In the genomic region with DNA sequence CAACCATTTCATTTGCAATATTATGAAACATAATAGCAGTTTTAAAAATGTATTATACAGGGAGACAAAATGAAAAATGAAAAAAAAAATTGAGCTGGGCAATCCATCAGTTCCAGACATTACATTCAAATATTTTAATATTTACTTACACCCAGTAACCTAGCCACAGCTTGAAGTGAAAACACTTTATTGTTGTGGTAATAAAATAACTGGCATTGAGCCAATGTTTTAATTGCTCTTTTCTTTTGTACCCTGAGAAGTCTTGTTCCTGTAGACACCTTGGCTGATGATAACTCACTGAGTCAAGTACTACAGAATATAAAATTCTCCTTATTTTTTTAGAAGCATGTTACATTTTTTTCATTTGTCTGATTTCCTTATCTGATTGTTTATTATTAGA, we compare ENCODE assay signal across 27 cellular contexts.
"Had no signal": no experiment of that assay in that cellular context is flagged by ENCODE, and none has a peak within 500 bp of the region (broad histone marks: within the 10 kb centered on the region; RNA-seq: fewer than 3 reads in every experiment).

No MANE protein-coding gene starts in this region.

- ATAC-seq: activated CD4-positive, alpha-beta T cell treated with anti-CD3 and anti-CD28 coated beads for 36 hours; activated T-cell treated with anti-CD3 and anti-CD28 coated beads, Interleukin-2, amount 50 U/mL, for 4 hours; effector memory CD8-positive, alpha-beta T cell; gastrocnemius medialis; left lung; sciatic nerve; stimulated activated memory B cell treated with anti-CD40 and anti-IgM and Interleukin-4, amounts not matched to agents 10 μg/mL and 1 μg/mL and 100 μg/mL, for 72 hours had no signal

- DNase-seq: activated B cell treated with CpG ODN at 0.5 μM for 24 hours; activated CD4-positive, alpha-beta T cell treated with anti-CD3 and anti-CD28 coated beads for 36 hours; activated CD4-positive, alpha-beta T cell treated with anti-CD3 and anti-CD28 coated beads, Interleukin-2, amount 50 U/mL, for 48 hours; activated CD8-positive, alpha-beta memory T cell treated with anti-CD3 and anti-CD28 coated beads, Interleukin-2, amount 50 U/mL, for 48 hours; activated naive CD4-positive, alpha-beta T cell; activated T-cell treated with anti-CD3 and anti-CD28 coated beads, Interleukin-2, amount 50 U/mL, for 4 hours; adrenal gland; dorsolateral prefrontal cortex; effector memory CD8-positive, alpha-beta T cell; esophagus squamous epithelium; gastrocnemius medialis; hippocampal formation; kidney glomerular epithelial cell; left lung; naive B cell; posterior cingulate gyrus; stimulated activated CD4-positive, alpha-beta T cell treated with anti-CD3 and anti-CD28 coated beads, Interleukin-15, amount 100 ng/mL, for 24 hours; stomach had no signal

- H3K36me3 ChIP-seq: adrenal gland, esophagus squamous epithelium, gastrocnemius medialis, left lung, neural progenitor cell, stomach, suprapubic skin, tibial nerve had no signal

- H3K9ac ChIP-seq: neural progenitor cell had no signal

- H3K4me1 ChIP-seq: adrenal gland, esophagus squamous epithelium, gastrocnemius medialis, left lung, neural progenitor cell, stomach, suprapubic skin, tibial nerve had no signal

- H3K27me3 ChIP-seq: adrenal gland, esophagus squamous epithelium, gastrocnemius medialis, left lung, neural progenitor cell, stomach, suprapubic skin, tibial nerve had no signal

- H3K9me3 ChIP-seq: adrenal gland, esophagus squamous epithelium, gastrocnemius medialis, left lung, stomach, suprapubic skin, tibial nerve had no signal

- H3K4me2 ChIP-seq: neural progenitor cell, smooth muscle cell had no signal

- H3K27ac ChIP-seq: adrenal gland, dorsolateral prefrontal cortex, esophagus squamous epithelium, gastrocnemius medialis, left lung, neural progenitor cell, stomach, suprapubic skin, tibial nerve had no signal

- H2AFZ ChIP-seq: neural progenitor cell had no signal

- FAIRE-seq: astrocyte, colon had no signal

- H3K4me3 ChIP-seq: adrenal gland, dorsolateral prefrontal cortex, esophagus squamous epithelium, gastrocnemius medialis, left lung, lung, neural progenitor cell, smooth muscle cell, stomach, suprapubic skin, tibial nerve had no signal
